In genomic region chr11:87265915-87266314, GRCh38 we compare ENCODE assay signal across 14 cellular contexts.
"Had no signal": no experiment of that assay in that cellular context is flagged by ENCODE, and none has a peak within 500 bp of the region (broad histone marks: within the 10 kb centered on the region; RNA-seq: fewer than 3 reads in every experiment).

No MANE protein-coding gene starts in this region.

- H3K9me3 Mint-ChIP-seq: activated CD8-positive, alpha-beta T cell treated with anti-CD3 and anti-CD28 coated beads for 36 hours; activated T-helper 1 cell treated with anti-CD3 and anti-CD28 coated beads, Interleukin-12 subunit alpha, Interleukin-12 subunit beta, Interleukin-2, Interleukin-4 antibody, amounts not matched to agents 30 ng/mL and 10 ng/mL and 1 ng/mL, durations not matched to agents 14 hours and 24 hours and 36 hours; central memory CD8-positive, alpha-beta T cell; neural crest cell; stimulated activated effector memory CD8-positive, alpha-beta T cell treated with anti-CD3 and anti-CD28 coated beads, Interleukin-12 subunit alpha, Interleukin-12 subunit beta, amount 100 ng/mL, for 72 hours; T-helper 1 cell treated with Interleukin-12 subunit alpha and Interleukin-12 subunit beta and Interleukin-4 antibody, amounts not matched to agents 30 μg/mL and 1 μg/mL, for 36 hours had no signal

- H3K36me3 ChIP-seq: pancreas, transverse colon had no signal

- H3K9me3 ChIP-seq: pancreas, transverse colon had no signal

- H3K36me3 Mint-ChIP-seq: stimulated activated effector memory CD8-positive, alpha-beta T cell treated with anti-CD3 and anti-CD28 coated beads, Interleukin-12 subunit alpha, Interleukin-12 subunit beta, amount 100 ng/mL, for 72 hours had no signal

- DNase-seq: activated CD4-positive, alpha-beta T cell treated with anti-CD3 and anti-CD28 coated beads for 4 hours; activated CD8-positive, alpha-beta memory T cell treated with anti-CD3 and anti-CD28 coated beads, Interleukin-2, amount 50 U/mL, for 48 hours; activated CD8-positive, alpha-beta T cell treated with anti-CD3 and anti-CD28 coated beads for 36 hours; activated naive CD4-positive, alpha-beta T cell; effector memory CD4-positive, alpha-beta T cell; head of caudate nucleus; pancreas; transverse colon had no signal

- H3K4me3 Mint-ChIP-seq: activated CD8-positive, alpha-beta T cell treated with anti-CD3 and anti-CD28 coated beads for 36 hours; activated T-helper 1 cell treated with anti-CD3 and anti-CD28 coated beads, Interleukin-12 subunit alpha, Interleukin-12 subunit beta, Interleukin-2, Interleukin-4 antibody, amounts not matched to agents 30 ng/mL and 10 ng/mL and 1 ng/mL, durations not matched to agents 14 hours and 24 hours and 36 hours; central memory CD8-positive, alpha-beta T cell; neural crest cell; stimulated activated effector memory CD8-positive, alpha-beta T cell treated with anti-CD3 and anti-CD28 coated beads, Interleukin-12 subunit alpha, Interleukin-12 subunit beta, amount 100 ng/mL, for 72 hours; T-helper 1 cell treated with Interleukin-12 subunit alpha and Interleukin-12 subunit beta and Interleukin-4 antibody, amounts not matched to agents 30 μg/mL and 1 μg/mL, for 36 hours had no signal

- ATAC-seq: activated CD8-positive, alpha-beta T cell treated with anti-CD3 and anti-CD28 coated beads for 36 hours; pancreas; stimulated activated effector memory CD8-positive, alpha-beta T cell treated with anti-CD3 and anti-CD28 coated beads, Interleukin-12 subunit alpha, Interleukin-12 subunit beta, amount 100 ng/mL, for 72 hours had no signal

- H3K4me1 Mint-ChIP-seq: stimulated activated effector memory CD8-positive, alpha-beta T cell treated with anti-CD3 and anti-CD28 coated beads, Interleukin-12 subunit alpha, Interleukin-12 subunit beta, amount 100 ng/mL, for 72 hours had no signal

- H3K27ac Mint-ChIP-seq: activated CD8-positive, alpha-beta T cell treated with anti-CD3 and anti-CD28 coated beads for 36 hours; activated T-helper 1 cell treated with anti-CD3 and anti-CD28 coated beads, Interleukin-12 subunit alpha, Interleukin-12 subunit beta, Interleukin-2, Interleukin-4 antibody, amounts not matched to agents 30 ng/mL and 10 ng/mL and 1 ng/mL, durations not matched to agents 14 hours and 24 hours and 36 hours; stimulated activated effector memory CD8-positive, alpha-beta T cell treated with anti-CD3 and anti-CD28 coated beads, Interleukin-12 subunit alpha, Interleukin-12 subunit beta, amount 100 ng/mL, for 72 hours; T-helper 1 cell treated with Interleukin-12 subunit alpha and Interleukin-12 subunit beta and Interleukin-4 antibody, amounts not matched to agents 30 μg/mL and 1 μg/mL, for 36 hours had no signal

- H3K27ac ChIP-seq: pancreas, SK-N-MC, transverse colon had no signal

- H3K27me3 Mint-ChIP-seq: activated CD8-positive, alpha-beta T cell treated with anti-CD3 and anti-CD28 coated beads for 36 hours; central memory CD8-positive, alpha-beta T cell had no signal

- H3K4me3 ChIP-seq: pancreas, SK-N-MC, transverse colon had no signal

- H3K27me3 ChIP-seq: pancreas, transverse colon had no signal
